ENCODE assay signal across 8 cellular contexts in the genomic region with DNA sequence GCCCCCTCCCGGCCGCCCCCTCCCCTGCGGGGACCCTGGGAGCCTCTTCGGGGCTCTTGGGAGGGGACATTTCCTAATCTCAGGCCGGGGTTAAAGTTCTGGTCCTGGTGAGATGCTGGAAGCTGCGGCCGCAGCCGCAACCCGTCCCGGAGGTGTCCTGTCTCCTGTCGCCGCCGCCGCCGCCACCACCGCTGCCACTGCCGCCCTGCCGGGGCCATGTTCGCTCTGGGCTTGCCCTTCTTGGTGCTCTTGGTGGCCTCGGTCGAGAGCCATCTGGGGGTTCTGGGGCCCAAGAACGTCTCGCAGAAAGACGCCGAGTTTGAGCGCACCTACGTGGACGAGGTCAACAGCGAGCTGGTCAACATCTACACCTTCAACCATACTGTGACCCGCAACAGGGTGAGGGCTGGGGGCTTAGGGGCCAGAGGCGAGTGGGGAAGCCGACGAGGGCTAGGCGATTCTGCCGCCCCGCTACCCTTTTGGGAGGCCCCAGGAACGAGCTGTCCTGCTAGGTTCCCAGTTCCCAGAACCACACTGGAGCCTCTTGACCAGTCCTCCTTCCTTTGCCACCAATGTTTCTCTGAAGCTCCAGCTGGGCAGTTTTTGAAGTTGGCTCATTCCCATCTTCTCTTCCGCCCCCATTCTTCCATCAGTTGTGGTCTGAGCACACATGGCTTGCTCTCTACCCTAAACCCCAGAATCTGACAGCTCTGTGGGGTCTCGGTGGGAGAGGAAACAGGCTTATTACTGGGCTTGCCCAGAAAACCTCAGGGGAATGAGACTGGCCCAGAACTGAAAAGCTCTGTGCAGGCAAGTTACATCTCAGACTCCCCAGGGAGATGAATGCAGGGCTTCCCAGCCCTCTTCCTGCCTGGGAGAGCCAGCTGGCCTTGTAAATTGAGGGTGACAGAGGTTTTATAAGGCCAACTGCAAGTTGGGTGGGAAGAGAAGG. TPM values are rescaled to one million over a fixed set of nuclear protein-coding genes. Genes with fewer than 3 reads are reported as not detected.
A peak's percentile ranks its signal among the peaks of the same experiment; 100 is the strongest.
DNase-seq lines count a peak whose midpoint lies in the region; ATAC-seq, FAIRE-seq and TF ChIP-seq lines count a peak whose summit lies in the region.

No MANE protein-coding gene starts in this region.

- intact Hi-C loops in left colon (cut with DNase I, micrococcal nuclease) = no loop called here

- no peak for FAIRE-seq in bronchial epithelial cell (lab: Jason Lieb, UNC)

- peaks cover 4% of the 10 kb centered on the region for H3K36me3 ChIP-seq in bronchial epithelial cell (ENCODE audit: control insufficient read depth, insufficient read depth, low read length)

- DNase-seq in AG20443 (ENCODE audit: low spot score) (peak; percentile 52), T-helper 1 cell (peak in 4 of 5 donors; percentile 33 to 48 (median 40)), bronchial epithelial cell (ENCODE audit: low read depth) (no peak), left colon (peak; percentile 43 to 72), NCI-H1694 (lab: John Stamatoyannopoulos, UW) (no peak)
- DNase-seq in stimulated activated CD4-positive, alpha-beta T cell treated with anti-CD3 and anti-CD28 coated beads, Interleukin-4, amount 100 ng/mL, for 48 hours (ENCODE audit: low read depth in 2 of 2) = peak; percentile 20 to 34

- H3K27me3 ChIP-seq in bronchial epithelial cell (ENCODE audit: control insufficient read depth, insufficient read depth, low read length) = no peaks in the 10 kb centered on the region

- peak overlapping the region; percentile 77 for H3K4me3 ChIP-seq in bronchial epithelial cell (ENCODE audit: low read depth, low read length)

- ATAC-seq in GM19025 (IDR thresholded peaks at IDR 0.05; ENCODE audit: low read depth, unreplicated experiment) = peak; percentile 19
- peak; percentile 26 for ATAC-seq in HG03342 (IDR thresholded peaks at IDR 0.05; ENCODE audit: unreplicated experiment)
- ATAC-seq in left colon = peak; percentile 58

- no peak for TF ChIP-seq CTCF in bronchial epithelial cell (IDR thresholded peaks at IDR 0.05; ENCODE audit: insufficient read depth, low read length, severe bottlenecking)

RNA-seq across cellular contexts. Expression of a gene that starts 0.8 kb away (rescaled TPM):
- total RNA-seq in bronchial epithelial cell = 3.2 and 8.1 TPM in 2 replicates
- 10 to 100 TPM; 70.9 to 79.1 TPM for total RNA-seq in left colon

RNA-seq across cellular contexts. Expression of a gene that starts 19.8 kb away (rescaled TPM):
- 12.4 and 91.5 TPM in 2 replicates for total RNA-seq in bronchial epithelial cell
- 100 to 1,000 TPM in 1 of 2 donors, 10 to 100 TPM in 1; 64.6 to 747 TPM for total RNA-seq in left colon

RNA-seq across cellular contexts. Expression of a gene that starts 35.2 kb away (rescaled TPM):
- 148 and 226 TPM in 2 replicates for total RNA-seq in bronchial epithelial cell
- total RNA-seq in left colon = 10 to 100 TPM; 74.0 to 75.5 TPM

RNA-seq across cellular contexts. Expression of a gene that starts 52.5 kb away (rescaled TPM):
- total RNA-seq in bronchial epithelial cell (27.9 and 40.3 TPM in 2 replicates), left colon (100 to 1,000 TPM; 153 to 232 TPM)

RNA-seq across cellular contexts. Expression of a gene that starts 53.1 kb away (rescaled TPM):
- 5.8 and 7.6 TPM in 2 replicates for total RNA-seq in bronchial epithelial cell
- 10 to 100 TPM; 17.4 to 17.8 TPM for total RNA-seq in left colon

Comparison
In these comparisons a context has a peak if more than half of its experiments do, and no peak if none do; other contexts are left out.
1. DNase-seq: peak in AG20443 (single experiment), T-helper 1 cell (4 of 5), left colon (2 of 2) and stimulated activated CD4-positive, alpha-beta T cell treated with anti-CD3 and anti-CD28 coated beads, Interleukin-4, amount 100 ng/mL, for 48 hours (2 of 2); none in bronchial epithelial cell (single experiment) and NCI-H1694 (single experiment).
2. Peak in every context shown above with its lines, with median percentiles within 50 percentile points of each other: ATAC-seq.